In genomic region chr18:35917043-35917442, GRCh38 we compare ENCODE assay signal across 1 cellular context.
A peak's percentile ranks its signal among the peaks of the same experiment; 100 is the strongest.
TF ChIP-seq lines count a peak whose summit lies in the region.

No MANE protein-coding gene starts in this region.

TF ChIP-seq in K562, 482 proteins besides CTCF, POLR2A, EP300 and RAD21 (continued from another document):
- peak in 1 of 2 experiments; percentile 28; a peak in 1 of 4 replicates for TF ChIP-seq SRF (CRISPR knock-in tag; IDR thresholded peaks at IDR 0.05)
